17 cellular contexts compared by ENCODE assay signal in genomic region chr14:87264386-87264785, GRCh38.
"Had no signal": no experiment of that assay in that cellular context is flagged by ENCODE, and none has a peak within 500 bp of the region (broad histone marks: within the 10 kb centered on the region; RNA-seq: fewer than 3 reads in every experiment).

No MANE protein-coding gene starts in this region.

- H3K4me3 ChIP-seq: heart left ventricle, mucosa of descending colon, ovary, right atrium auricular region, sigmoid colon, skin epidermis, suprapubic skin, tibial artery had no signal

- H3K27ac ChIP-seq: heart left ventricle, ovary, right atrium auricular region, sigmoid colon, skin epidermis, suprapubic skin, tibial artery had no signal

- DNase-seq: effector memory CD4-positive, alpha-beta T cell; erythroblast; heart left ventricle; hippocampal formation; kidney glomerular epithelial cell; mucosa of descending colon; naive thymus-derived CD8-positive, alpha-beta T cell; ovary; sigmoid colon; stimulated activated CD4-positive, alpha-beta T cell treated with anti-CD3 and anti-CD28 coated beads, Interleukin-2, amount 100 ng/mL, for 24 hours; stimulated activated CD4-positive, alpha-beta T cell treated with anti-CD3 and anti-CD28 coated beads, Interleukin-4, amount 100 ng/mL, for 4 hours; stimulated activated naive CD4-positive, alpha-beta T cell; tibial artery had no signal

- H3K36me3 ChIP-seq: heart left ventricle, ovary, right atrium auricular region, sigmoid colon, suprapubic skin, tibial artery had no signal

- H3K27ac Mint-ChIP-seq: naive thymus-derived CD8-positive, alpha-beta T cell had no signal

- H3K36me3 Mint-ChIP-seq: naive thymus-derived CD8-positive, alpha-beta T cell had no signal

- H3K9me3 ChIP-seq: ovary, right atrium auricular region, sigmoid colon, suprapubic skin, tibial artery had no signal

- ATAC-seq: heart left ventricle; left lobe of liver; mucosa of descending colon; naive thymus-derived CD8-positive, alpha-beta T cell had no signal

- H3K4me1 Mint-ChIP-seq: naive thymus-derived CD8-positive, alpha-beta T cell had no signal

- H3K4me3 Mint-ChIP-seq: naive thymus-derived CD8-positive, alpha-beta T cell had no signal

- H3K4me1 ChIP-seq: heart left ventricle, right atrium auricular region, sigmoid colon, suprapubic skin, tibial artery had no signal

- H3K27me3 ChIP-seq: heart left ventricle, ovary, right atrium auricular region, sigmoid colon, suprapubic skin, tibial artery had no signal

- H3K27me3 Mint-ChIP-seq: naive thymus-derived CD8-positive, alpha-beta T cell had no signal
